ENCODE assay signal across 8 cellular contexts in the genomic region with DNA sequence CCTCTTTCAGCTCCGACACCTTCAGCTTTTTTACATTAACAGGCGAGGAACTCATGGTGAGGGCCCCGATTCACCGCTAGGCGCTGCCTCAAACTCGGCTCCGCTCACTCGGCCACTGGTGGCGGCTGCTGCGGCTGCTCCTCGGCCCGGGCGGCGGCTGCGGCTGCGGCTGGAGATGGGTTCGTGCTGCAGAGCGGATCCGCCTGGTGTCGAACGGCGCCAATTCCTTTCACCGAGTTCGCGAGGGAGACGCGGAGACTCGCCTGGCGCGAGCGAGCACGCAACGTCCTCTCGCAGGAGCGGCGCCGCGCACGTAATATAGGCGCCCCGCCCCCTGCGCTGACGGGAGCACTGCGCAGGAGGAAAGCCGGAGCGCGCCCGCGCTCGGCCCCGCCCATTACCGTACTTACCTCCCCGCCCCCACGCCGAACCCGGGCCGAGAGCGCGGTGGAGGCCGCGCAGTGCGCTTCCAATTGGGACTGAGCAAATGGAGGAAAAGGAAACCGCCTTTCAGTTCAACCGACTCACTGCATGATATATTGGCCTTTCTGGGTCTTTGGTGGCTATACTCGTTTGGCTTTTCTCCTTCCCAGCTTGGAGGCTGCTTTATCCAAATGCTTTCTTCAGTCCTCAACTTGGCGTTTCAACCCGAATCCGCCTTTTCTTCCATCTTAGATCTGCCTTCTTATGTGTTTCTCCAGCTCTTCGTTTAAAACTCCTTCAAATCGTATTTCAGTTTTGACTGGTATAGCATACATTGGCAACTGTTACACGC. TPM values are rescaled to one million over a fixed set of nuclear protein-coding genes. Genes with fewer than 3 reads are reported as not detected.
A peak's percentile ranks its signal among the peaks of the same experiment; 100 is the strongest.
DNase-seq lines count a peak whose midpoint lies in the region; ATAC-seq and TF ChIP-seq lines count a peak whose summit lies in the region.

HNRNPU (minus strand) TSS at position 291 of the 775 bp plus-strand sequence; CDS start at position 55, 236 bp downstream.

- peak within 1 kb of the TSS; percentile 95 for H3K4me3 Mint-ChIP-seq in activated naive CD8-positive, alpha-beta T cell

- H3K27me3 ChIP-seq in osteoblast (ENCODE audit: insufficient read depth, low read length) (no peaks in the 10 kb centered on the region), thoracic aorta (replicated peaks; ENCODE audit: insufficient read depth) (no peaks in the 10 kb centered on the region)

- H3K4me3 ChIP-seq in GM12864 (ENCODE audit: low read depth, low read length) (peak within 1 kb of the TSS; percentile 100), osteoblast (ENCODE audit: insufficient read depth, low read length) (peak within 1 kb of the TSS; percentile 93), thoracic aorta (peak within 1 kb of the TSS; percentile 99)

- no peaks in the 10 kb centered on the region for H3K9me3 ChIP-seq in osteoblast (ENCODE audit: low read depth, low read length)
- no peaks in the 10 kb centered on the region for H3K9me3 ChIP-seq in thoracic aorta

- H3K79me2 ChIP-seq in osteoblast (ENCODE audit: insufficient read depth, low read length): peaks cover 48% of the 10 kb centered on the region

- peaks cover 40% of the 10 kb centered on the region for H3K4me1 Mint-ChIP-seq in activated naive CD8-positive, alpha-beta T cell (ENCODE audit: low read depth)

- H4K20me1 ChIP-seq in osteoblast (ENCODE audit: insufficient read depth, low read length): peaks cover 36% of the 10 kb centered on the region

- no peaks in the 10 kb centered on the region for H3K9me3 Mint-ChIP-seq in activated naive CD8-positive, alpha-beta T cell (ENCODE audit: low read depth)

- DNase-seq in GM12864 (ENCODE audit: low read depth) (peak; percentile 87), NCI-H1105 (lab: John Stamatoyannopoulos, UW) (peak; percentile 89), SKM-1 treated with dmso at 0.1 percent for 144 hours (lab: John Stamatoyannopoulos, UW; ENCODE audit: unreplicated experiment) (peak; percentile 97), glomerular visceral epithelial cell (ENCODE audit: extremely low spot score) (peak; percentile 98), osteoblast (ENCODE audit: insufficient read length, low spot score, missing footprints) (peak; percentile 95), thoracic aorta (ENCODE audit: low spot score) (peak; percentile 91)

- peaks cover 33% of the 10 kb centered on the region for H3K4me1 ChIP-seq in osteoblast (ENCODE audit: insufficient read depth, low read length)
- H3K4me1 ChIP-seq in thoracic aorta (ENCODE audit: control insufficient read depth in 1 of 2, low read depth in 2 of 2): peaks cover 20 to 37% of the 10 kb centered on the region in 2 donors

- H3K4me2 ChIP-seq in osteoblast (ENCODE audit: insufficient read depth, low read length): peak within 1 kb of the TSS; percentile 94

- ATAC-seq in HG02623 (IDR thresholded peaks at IDR 0.05; ENCODE audit: unreplicated experiment) (peak; percentile 58), thoracic aorta (ENCODE audit: insufficient number of reproducible peaks, low FRiP score, low read depth) (peak; percentile 85)

- H3K27me3 Mint-ChIP-seq in activated naive CD8-positive, alpha-beta T cell: no peaks in the 10 kb centered on the region

- TF ChIP-seq CTCF in GM12864 (IDR thresholded peaks at IDR 0.05; ENCODE audit: low read depth, low read length, missing control alignments) (peak; percentile 39), osteoblast (IDR thresholded peaks at IDR 0.05; ENCODE audit: extremely low read depth, low read depth, low read length) (peak; percentile 21), thoracic aorta (IDR thresholded peaks at IDR 0.05) (peak; percentile 48)

- H3K36me3 ChIP-seq in osteoblast (ENCODE audit: insufficient read depth, low read length) (peaks cover 17% of the 10 kb centered on the region), thoracic aorta (peaks cover 9% of the 10 kb centered on the region)

- peaks cover 16% of the 10 kb centered on the region for H3K36me3 Mint-ChIP-seq in activated naive CD8-positive, alpha-beta T cell

- peak within 1 kb of the TSS; percentile 97 for H2AFZ ChIP-seq in osteoblast (ENCODE audit: low read length)

- H3K27ac Mint-ChIP-seq in activated naive CD8-positive, alpha-beta T cell: peak within 1 kb of the TSS; percentile 93

- H3K27ac ChIP-seq in osteoblast (ENCODE audit: low read depth, low read length) (peak within 1 kb of the TSS; percentile 93), thoracic aorta (peak within 1 kb of the TSS; percentile 100)

RNA-seq across cellular contexts. Expression of gene HNRNPU, which starts in this region (rescaled TPM):
- total RNA-seq in osteoblast (214 and 240 TPM in 2 replicates), thoracic aorta (100 to 1,000 TPM; 254 to 519 TPM)

Comparison
In these comparisons a context has a peak if more than half of its experiments do, and no peak if none do; other contexts are left out.
1. Peak in every context shown above with its lines: DNase-seq, ATAC-seq, H3K4me3 ChIP-seq and H3K27ac ChIP-seq.